Comparison of ENCODE assay signal across 33 cellular contexts in the genomic region with DNA sequence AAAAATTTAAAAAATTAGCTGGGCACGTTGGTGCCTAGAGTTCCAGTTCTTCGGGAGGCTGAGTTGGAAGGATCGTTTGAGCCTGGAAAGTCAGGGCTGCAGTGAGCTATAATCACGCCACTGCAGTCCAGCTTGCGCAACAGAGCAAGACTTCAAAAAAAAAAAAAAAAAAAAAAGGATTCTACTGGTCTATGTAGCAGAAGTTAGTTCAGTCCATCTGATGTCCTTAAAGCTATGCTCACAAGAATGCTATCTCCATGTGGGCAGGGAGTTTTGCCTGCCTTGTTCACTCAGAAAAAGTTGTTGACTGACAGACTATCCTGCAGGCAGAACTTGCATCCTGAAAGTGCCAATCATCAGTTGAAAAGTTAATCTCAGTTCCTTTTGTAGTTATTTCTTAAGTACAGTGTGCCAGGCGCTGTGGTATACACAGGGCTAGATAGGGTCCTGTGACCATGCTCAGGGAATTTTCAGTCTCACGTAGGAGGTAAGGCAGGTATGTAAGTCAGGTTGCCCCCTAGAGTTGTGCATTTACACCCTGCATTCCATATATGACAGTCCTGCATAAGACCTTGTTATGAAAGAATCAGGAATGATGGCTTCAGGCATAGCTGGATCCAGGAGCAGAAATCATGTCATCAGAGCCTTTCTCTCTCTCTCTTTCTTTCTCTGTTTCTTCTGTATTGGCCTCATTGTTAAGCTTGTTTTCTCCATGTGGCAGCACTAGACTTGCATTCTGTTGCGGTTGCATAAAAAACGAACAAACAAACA. TPM values are rescaled to one million over a fixed set of nuclear protein-coding genes. Genes with fewer than 3 reads are reported as not detected.
A peak's percentile ranks its signal among the peaks of the same experiment; 100 is the strongest.
DNase-seq lines count a peak whose midpoint lies in the region; ATAC-seq, FAIRE-seq and TF ChIP-seq lines count a peak whose summit lies in the region.
"Had no signal": no experiment of that assay in that cellular context is flagged by ENCODE, and none has a peak within 500 bp of the region (broad histone marks: within the 10 kb centered on the region; RNA-seq: fewer than 3 reads in every experiment).

No MANE protein-coding gene starts in this region.

- no TSS peak for BruUV-seq in GM12878 (replicated peaks; lab: Mats Ljungman, UMichigan)

- no peak overlapping the region for H3K27ac Mint-ChIP-seq in type B pancreatic cell
- H3K27ac Mint-ChIP-seq: activated CD4-positive, alpha-beta T cell treated with anti-CD3 and anti-CD28 coated beads, Interleukin-2, amount 10 ng/mL, durations not matched to agents 7 days and 5 days; activated CD8-positive, alpha-beta memory T cell treated with anti-CD3 and anti-CD28 coated beads, Interleukin-2, amount 10 ng/mL, durations not matched to agents 7 days and 5 days; activated T-cell treated with anti-CD3 and anti-CD28 coated beads, Interleukin-2, amount 50 U/mL, for 72 hours; B cell had no signal

- H3K4me2 ChIP-seq in A549 = no peak overlapping the region
- H3K4me2 ChIP-seq in GM12878 (ENCODE audit: control insufficient read depth, insufficient read depth) = no peak overlapping the region
- H3K4me2 ChIP-seq: PC-9 had no signal

- H3K4me3 Mint-ChIP-seq in type B pancreatic cell = no peak overlapping the region
- H3K4me3 Mint-ChIP-seq: activated CD4-positive, alpha-beta T cell treated with anti-CD3 and anti-CD28 coated beads, Interleukin-2, amount 10 ng/mL, durations not matched to agents 7 days and 5 days; activated CD8-positive, alpha-beta memory T cell treated with anti-CD3 and anti-CD28 coated beads, Interleukin-2, amount 10 ng/mL, durations not matched to agents 7 days and 5 days; activated T-cell treated with anti-CD3 and anti-CD28 coated beads, Interleukin-2, amount 50 U/mL, for 72 hours; B cell; naive B cell; WTC11 had no signal

- no peak for TF ChIP-seq RAD21 in A549 (conservative IDR thresholded peaks at IDR 0.05 in 1 of 2, IDR thresholded peaks at IDR 0.05 in 1 of 2)
- TF ChIP-seq RAD21 in Ishikawa (IDR thresholded peaks at IDR 0.05; ENCODE audit: low read depth) = no peak
- no peak for TF ChIP-seq RAD21 in GM12878 (IDR thresholded peaks at IDR 0.05; ENCODE audit: insufficient read depth, low read depth, low read length)

- ATAC-seq in A549 (no peak), GM12878 (no peak), HG02970 (IDR thresholded peaks at IDR 0.05; ENCODE audit: low FRiP score, unreplicated experiment) (no peak), HG02870 (IDR thresholded peaks at IDR 0.05; ENCODE audit: unreplicated experiment) (no peak)
- ATAC-seq: activated CD8-positive, alpha-beta memory T cell treated with anti-CD3 and anti-CD28 coated beads, Interleukin-2, amount 10 ng/mL, durations not matched to agents 7 days and 5 days; activated T-cell treated with anti-CD3 and anti-CD28 coated beads, Interleukin-2, amount 50 U/mL, for 72 hours; left colon; Right ventricle myocardium inferior; WTC11 had no signal

- in situ Hi-C loops in GM12878 (cut with MboI) = no loop called here

- CTCF ChIA-PET in A549 (lab: Yijun Ruan, JAX) (interaction anchor here (0.6 to 9.0 kb wide), 5 partner anchors 11 to 192 kb away, joined by 3 to 94 read pairs (median 3); a partner anchor contains a TSS), GM12878 (lab: Yijun Ruan, JAX) (interaction anchor here (0.7 to 8.6 kb wide), 3 partner anchors 53 to 1517 kb away, joined by 3 to 80 read pairs (median 3); no protein-coding TSS in a partner anchor)

- FAIRE-seq in A549 (lab: Jason Lieb, UNC) (no peak), GM12878 (lab: Jason Lieb, UNC) (no peak)
- FAIRE-seq: colon, frontal cortex had no signal

- no peaks in the 10 kb centered on the region for H3K9me3 ChIP-seq in A549
- H3K9me3 ChIP-seq in GM12878 (replicated peaks; ENCODE audit: control insufficient read depth, insufficient read depth, low read length) = no peaks in the 10 kb centered on the region
- H3K9me3 ChIP-seq: HAP-1, testis, vagina had no signal

- SMC1A ChIA-PET in GM12878 (lab: Charles Lee; ENCODE audit: uncharacterized antibody, unreplicated experiment) = interaction anchor here (1.4 to 7.0 kb wide), 2 partner anchors 81 to 90 kb away, joined by 3 to 59 read pairs; no protein-coding TSS in a partner anchor

- H3K36me3 ChIP-seq in GM12878 (ENCODE audit: control insufficient read depth in 2 of 2, insufficient read depth in 2 of 2, low read length in 1 of 2) = no peaks in the 10 kb centered on the region
- H3K36me3 ChIP-seq: HAP-1, vagina had no signal

- no peak overlapping the region for H3K9ac ChIP-seq in GM12878 (ENCODE audit: control insufficient read depth, insufficient read depth, low read length)

- no peaks in the 10 kb centered on the region for H3K4me1 Mint-ChIP-seq in type B pancreatic cell (ENCODE audit: unreplicated experiment)
- H3K4me1 Mint-ChIP-seq: activated CD4-positive, alpha-beta T cell treated with anti-CD3 and anti-CD28 coated beads, Interleukin-2, amount 10 ng/mL, durations not matched to agents 7 days and 5 days; activated CD8-positive, alpha-beta memory T cell treated with anti-CD3 and anti-CD28 coated beads, Interleukin-2, amount 10 ng/mL, durations not matched to agents 7 days and 5 days had no signal

- no peaks in the 10 kb centered on the region for H3K9me3 Mint-ChIP-seq in type B pancreatic cell
- H3K9me3 Mint-ChIP-seq: activated CD4-positive, alpha-beta T cell treated with anti-CD3 and anti-CD28 coated beads, Interleukin-2, amount 10 ng/mL, durations not matched to agents 7 days and 5 days; activated T-cell treated with anti-CD3 and anti-CD28 coated beads, Interleukin-2, amount 50 U/mL, for 72 hours; WTC11 had no signal

- intact Hi-C loops in GM12878 (cut with micrococcal nuclease; ENCODE audit: unreplicated experiment) = no loop called here

- H2AFZ ChIP-seq in GM12878 (ENCODE audit: control insufficient read depth, low read depth, low read length) = no peak overlapping the region
- H2AFZ ChIP-seq: PC-9 had no signal

- TF ChIP-seq CTCF in A549 (IDR thresholded peaks at IDR 0.05) (no peak), GM12878 (IDR thresholded peaks at IDR 0.05 in 2 of 3, conservative IDR thresholded peaks at IDR 0.05 in 1 of 3; ENCODE audit: control insufficient read depth in 2 of 3, extremely low read depth in 1 of 3, insufficient read depth in 1 of 3, low read depth in 3 of 3, low read length in 3 of 3) (no peak), type B pancreatic cell (conservative IDR thresholded peaks at IDR 0.05) (no peak)

- H3K4me1 ChIP-seq in A549 = no peaks in the 10 kb centered on the region
- no peaks in the 10 kb centered on the region for H3K4me1 ChIP-seq in GM12878 (ENCODE audit: control insufficient read depth, insufficient read depth, low read length)
- H3K4me1 ChIP-seq: HAP-1, testis had no signal

- H3K4me3 ChIP-seq in A549 (no peak overlapping the region), GM12878 (no peak overlapping the region)
- H3K4me3 ChIP-seq: HAP-1, PC-9, testis, vagina had no signal

- peaks cover 27% of the 10 kb centered on the region for H3K27me3 Mint-ChIP-seq in type B pancreatic cell
- H3K27me3 Mint-ChIP-seq: B cell had no signal

- RAD21 ChIA-PET in GM12878 (lab: Charles Lee; ENCODE audit: unreplicated experiment) = no interaction called here

- 82% methylated on average over 9 of the region's 9 CpGs for WGBS in A549 (ENCODE audit: missing lambda C conversion rate)
- WGBS in GM12878 (ENCODE audit: insufficient coverage, insufficient replicate concordance, low lambda C conversion rate, missing lambda C conversion rate) = 77% methylated on average over 9 of the region's 9 CpGs

- H3K27me3 ChIP-seq in GM12878 (replicated peaks in 1 of 2; ENCODE audit: control insufficient read depth in 2 of 2, insufficient read depth in 2 of 2, low read length in 1 of 2) = no peaks in the 10 kb centered on the region
- H3K27me3 ChIP-seq: testis, vagina had no signal

- H4K20me1 ChIP-seq in GM12878 (ENCODE audit: control insufficient read depth, insufficient read depth) = no peaks in the 10 kb centered on the region

- POLR2A ChIA-PET in A549 (lab: Yijun Ruan, JAX) = interaction anchor here (0.6 kb wide), 1 partner anchor 19 kb away, joined by 3 read pairs; no protein-coding TSS in a partner anchor
- POLR2A ChIA-PET in GM12878 (lab: Charles Lee) = no interaction called here

- no peak for DNase-seq in A549 (ENCODE audit: low read depth in 1 of 2, low spot score in 1 of 2)
- no peak for DNase-seq in GM12878 (ENCODE audit: low read depth, low spot score)
- peak; percentile 46 for DNase-seq in iris pigment epithelial cell (ENCODE audit: low read depth)
- no peak for DNase-seq in type B pancreatic cell (ENCODE audit: extremely low spot score, unreplicated experiment)
- no peak for DNase-seq in SK-N-DZ (ENCODE audit: low spot score)
- DNase-seq: activated CD4-positive, alpha-beta T cell treated with anti-CD3 and anti-CD28 coated beads, Interleukin-2, amount 10 ng/mL, durations not matched to agents 7 days and 5 days; activated CD8-positive, alpha-beta memory T cell treated with anti-CD3 and anti-CD28 coated beads, Interleukin-2, amount 10 ng/mL, durations not matched to agents 7 days and 5 days; activated naive CD4-positive, alpha-beta T cell treated with Interleukin-2 at 50 U/mL for 16 hours; activated T-cell treated with anti-CD3 and anti-CD28 coated beads, Interleukin-2, amount 50 U/mL, for 72 hours; amygdala; DMS153; effector CD8-positive, alpha-beta T cell; left colon; naive B cell; NCI-H1048; NCI-H1694 treated with DMSO at 0.1 percent for 48 hours; NCI-H510A; PC-9; stimulated activated naive CD4-positive, alpha-beta T cell; SW 1271; T1000; testis had no signal

- TF ChIP-seq EP300 in A549 (IDR thresholded peaks at IDR 0.05) (no peak), Ishikawa (IDR thresholded peaks at IDR 0.05; ENCODE audit: borderline replicate concordance) (no peak), GM12878 (IDR thresholded peaks at IDR 0.05; ENCODE audit: borderline replicate concordance in 1 of 2, control insufficient read depth in 1 of 2, low read depth in 2 of 2, low read length in 2 of 2) (no peak)

- peaks cover 3% of the 10 kb centered on the region for H3K36me3 Mint-ChIP-seq in type B pancreatic cell
- H3K36me3 Mint-ChIP-seq: activated CD8-positive, alpha-beta memory T cell treated with anti-CD3 and anti-CD28 coated beads, Interleukin-2, amount 10 ng/mL, durations not matched to agents 7 days and 5 days; WTC11 had no signal

- H3K27ac ChIP-seq in A549 (no peak overlapping the region), GM12878 (ENCODE audit: control insufficient read depth, insufficient read depth) (no peak overlapping the region)
- H3K27ac ChIP-seq: epithelial cell of prostate, PC-9, testis, vagina had no signal

- TF ChIP-seq POLR2A in A549 (IDR thresholded peaks at IDR 0.05; ENCODE audit: low read length) (no peak), GM12878 (IDR thresholded peaks at IDR 0.05; ENCODE audit: low read depth, low read length) (no peak)

- H3K79me2 ChIP-seq in GM12878 (ENCODE audit: control insufficient read depth, insufficient read depth, low read length) = no peaks in the 10 kb centered on the region

RNA-seq across cellular contexts. Expression of a gene that starts 7.6 kb away (rescaled TPM):
- polyA plus RNA-seq in A549 (2011; rRNA removed) = 18.7 and 28.1 TPM in 2 replicates
- 30.4 and 32.1 TPM in 2 replicates for polyA plus RNA-seq in A549 (2012; cell fraction: cytosol; rRNA removed)
- 43.8 and 51.1 TPM in 2 replicates for polyA plus RNA-seq in A549 (2012; cell fraction: nucleus; rRNA removed)
- polyA plus RNA-seq in A549 (2017; fragmentation: RNase III; extraction: RNeasy Plus Mini Kit Qiagen cat#74134 plus additional on column Dnase treatment) = 8.3 to 10.7 TPM (median 9.8 TPM) in 3 replicates
- polyA minus RNA-seq in A549 (2011; rRNA and poly(A)+ RNA removed) = 42.4 and 65.7 TPM in 2 replicates
- 24.8 and 37.1 TPM in 2 replicates for total RNA-seq in GM12878 (2013; cell fraction: nucleolus; rRNA removed)
- 5.7 and 6.2 TPM in 2 replicates for total RNA-seq in GM12878 (2014; rRNA removed)
- total RNA-seq in GM12878 (2014; rRNA removed; fragmentation: Illumina TruSeq; extraction: Trizol) = 4.1 and 5.8 TPM in 2 replicates
- 3.8 and 4.0 TPM in 2 replicates for total RNA-seq in GM12878 (2021)
- 0.72 TPM for polyA plus RNA-seq in GM12878 (2011; ENCODE audit: low read depth)
- 3.2 and 4.3 TPM in 2 replicates for polyA plus RNA-seq in GM12878 (2011; rRNA removed)
- 4.5 and 6.0 TPM in 2 replicates for polyA plus RNA-seq in GM12878 (2011; cell fraction: cytosol; rRNA removed)
- 6.6 TPM in 2 replicates for polyA plus RNA-seq in GM12878 (2011; cell fraction: nucleus; rRNA removed)
- polyA plus RNA-seq in GM12878 (2012) = 3.6 and 5.8 TPM in 2 replicates
- polyA plus RNA-seq in GM12878 (2014; fragmentation: Illumina TruSeq; extraction: Trizol) = 3.3 and 5.3 TPM in 2 replicates
- 10 to 100 TPM; 10.2 to 12.3 TPM for polyA plus RNA-seq in GM12878 (2014; fragmentation: Nextera tagmentation; extraction: Ambion mirVana)
- polyA plus RNA-seq in GM12878 (2014; rRNA removed) = 5.6 and 8.2 TPM in 2 replicates
- polyA plus RNA-seq in GM12878 (2016; fragmentation: Nextera tagmentation; extraction: Ambion mirVana) = 1 to 10 TPM; 3.7 to 4.7 TPM
- 4.5 and 6.9 TPM in 2 replicates for polyA minus RNA-seq in GM12878 (2011; rRNA and poly(A)+ RNA removed)
- 1.1 and 2.2 TPM in 2 replicates for polyA minus RNA-seq in GM12878 (2011; cell fraction: cytosol; rRNA and poly(A)+ RNA removed)
- 3.6 and 7.7 TPM in 2 replicates for polyA minus RNA-seq in GM12878 (2011; cell fraction: nucleus; rRNA and poly(A)+ RNA removed)
- 10.7 and 24.8 TPM in 2 replicates for total RNA-seq in type B pancreatic cell (ENCODE audit: low replicate concordance)
- polyA plus RNA-seq in SK-N-DZ (2014; cell fraction: cytosol; rRNA removed) = 12.5 and 14.1 TPM in 2 replicates
- 12.4 and 13.3 TPM in 2 replicates for polyA plus RNA-seq in SK-N-DZ (2014; cell fraction: nucleus; rRNA removed)
- total RNA-seq: activated CD4-positive, alpha-beta T cell treated with anti-CD3 and anti-CD28 coated beads, Interleukin-2, amount 10 ng/mL, durations not matched to agents 7 days and 5 days; activated CD8-positive, alpha-beta memory T cell treated with anti-CD3 and anti-CD28 coated beads, Interleukin-2, amount 10 ng/mL, durations not matched to agents 7 days and 5 days had no signal
